ENCODE assay signal across 9 cellular contexts in genomic region chr5:9361835-9362234, GRCh38.
DNase-seq lines count a peak whose midpoint lies in the region; ATAC-seq and TF ChIP-seq lines count a peak whose summit lies in the region.
"Had no signal": no experiment of that assay in that cellular context is flagged by ENCODE, and none has a peak within 500 bp of the region (broad histone marks: within the 10 kb centered on the region; RNA-seq: fewer than 3 reads in every experiment).

No MANE protein-coding gene starts in this region.

- peak in 3 of 4 experiments; percentile 29 to 56 (median 34) for ATAC-seq in T-cell (replicated peaks in 1 of 4)
- peak; percentile 70 for ATAC-seq in esophagus mucosa

- TF ChIP-seq CTCF in 22Rv1 (IDR thresholded peaks at IDR 0.05) (peak; percentile 85), GM10248 (IDR thresholded peaks at IDR 0.05; ENCODE audit: control extremely low read depth, extremely low read depth, low read depth, missing control alignments) (peak; percentile 72), neural progenitor cell (IDR thresholded peaks at IDR 0.05) (peak; percentile 94)

- no peaks in the 10 kb centered on the region for H4K20me1 ChIP-seq in Karpas-422 (ENCODE audit: insufficient read depth, low read depth, low read length)
- no peaks in the 10 kb centered on the region for H4K20me1 ChIP-seq in neural progenitor cell (ENCODE audit: low read depth)

- H3K79me2 ChIP-seq in Karpas-422 (ENCODE audit: low read length) (no peaks in the 10 kb centered on the region), neural progenitor cell (ENCODE audit: low read depth) (no peaks in the 10 kb centered on the region)

- H3K36me3 Mint-ChIP-seq in T-cell = no peaks in the 10 kb centered on the region
- no peaks in the 10 kb centered on the region for H3K36me3 Mint-ChIP-seq in neural progenitor cell
- H3K36me3 Mint-ChIP-seq: naive B cell had no signal

- peak overlapping the region in 1 of 2 donors; percentile 0 for H3K27ac Mint-ChIP-seq in T-cell
- H3K27ac Mint-ChIP-seq in neural progenitor cell = no peak overlapping the region
- H3K27ac Mint-ChIP-seq: naive B cell had no signal

- no peaks in the 10 kb centered on the region for H3F3A ChIP-seq in neural progenitor cell (ENCODE audit: low read depth)

- peak; percentile 70 for DNase-seq in GM10248 (ENCODE audit: extremely low spot score)
- DNase-seq in HAP-1 (ENCODE audit: low spot score in 2 of 2) = peak; percentile 55 to 78
- DNase-seq in Karpas-422 = peak; percentile 90
- peak in 20 of 34 experiments; percentile 1 to 27 (median 4) for DNase-seq in T-cell
- peak; percentile 86 for DNase-seq in neural progenitor cell (ENCODE audit: low spot score)
- no peak for DNase-seq in NCI-H1436 (lab: John Stamatoyannopoulos, UW)
- DNase-seq: naive B cell had no signal

- no peak overlapping the region for H2AFZ ChIP-seq in Karpas-422 (ENCODE audit: low read length)
- H2AFZ ChIP-seq in neural progenitor cell (replicated peaks) = no peak overlapping the region

- POLR2A ChIA-PET in GM10248 (lab: Yijun Ruan, JAX) (no interaction called here), T-cell (lab: Charles Lee) (interaction anchor here in 1 of 2 donors (0.6 kb wide), 1 partner anchor 1460 kb away, joined by 3 read pairs; no protein-coding TSS in a partner anchor)

- no peak overlapping the region for H3K4me3 Mint-ChIP-seq in T-cell
- H3K4me3 Mint-ChIP-seq in neural progenitor cell = no peak overlapping the region
- H3K4me3 Mint-ChIP-seq: naive B cell had no signal

- in situ Hi-C loops in HAP-1 (cut with MboI; ENCODE audit: low sequenced_read_pairs) = loop anchor here (25.0 kb wide), 1 partner anchor 175 kb away; the partner anchor contains the start of gene SEMA5A

- H3K9me2 ChIP-seq in Karpas-422 (replicated peaks; ENCODE audit: insufficient read depth, low read length) = no peaks in the 10 kb centered on the region

- no peak overlapping the region for H3K27ac ChIP-seq in 22Rv1
- H3K27ac ChIP-seq in Karpas-422 (ENCODE audit: low read length) = no peak overlapping the region
- no peak overlapping the region for H3K27ac ChIP-seq in neural progenitor cell

- no peak overlapping the region for H3K4me3 ChIP-seq in HAP-1
- H3K4me3 ChIP-seq in Karpas-422 (ENCODE audit: low read length) = no peak overlapping the region
- no peak overlapping the region for H3K4me3 ChIP-seq in neural progenitor cell

- H3K4me1 Mint-ChIP-seq in T-cell = peaks cover 5 to 19% (median 15%) of the 10 kb centered on the region in 3 donors
- H3K4me1 Mint-ChIP-seq in neural progenitor cell = peaks cover 36% of the 10 kb centered on the region
- H3K4me1 Mint-ChIP-seq: naive B cell had no signal

- no peaks in the 10 kb centered on the region for H3K27me3 Mint-ChIP-seq in T-cell
- H3K27me3 Mint-ChIP-seq in neural progenitor cell (ENCODE audit: insufficient read depth, low read depth) = peaks cover 2% of the 10 kb centered on the region
- H3K27me3 Mint-ChIP-seq: naive B cell had no signal

- no peaks in the 10 kb centered on the region for H3K9me3 ChIP-seq in HAP-1
- no peaks in the 10 kb centered on the region for H3K9me3 ChIP-seq in Karpas-422 (ENCODE audit: low read length)
- no peaks in the 10 kb centered on the region for H3K9me3 ChIP-seq in neural progenitor cell (ENCODE audit: low read depth)

- H3K4me2 ChIP-seq in Karpas-422 (ENCODE audit: low read depth, low read length, poor library complexity, severe bottlenecking) (no peak overlapping the region), neural progenitor cell (no peak overlapping the region)

- CTCF ChIA-PET in GM10248 (lab: Yijun Ruan, JAX) (interaction anchor here (0.6 to 5.3 kb wide), 21 partner anchors 12 to 186 kb away, joined by 3 to 45 read pairs (median 4); partner anchors contain the start of gene SEMA5A), T-cell (lab: Charles Lee) (no interaction called here)

- H3K27me3 ChIP-seq in HAP-1 (ENCODE audit: low read depth) (no peaks in the 10 kb centered on the region), Karpas-422 (ENCODE audit: low read length) (no peaks in the 10 kb centered on the region), neural progenitor cell (no peaks in the 10 kb centered on the region)

- H3K4me1 ChIP-seq in HAP-1 (peaks cover 4% of the 10 kb centered on the region), Karpas-422 (ENCODE audit: low read length) (no peaks in the 10 kb centered on the region), neural progenitor cell (peaks cover 8% of the 10 kb centered on the region)

- H3K36me3 ChIP-seq in HAP-1 (replicated peaks) (no peaks in the 10 kb centered on the region), Karpas-422 (ENCODE audit: insufficient read depth, low read length) (no peaks in the 10 kb centered on the region), neural progenitor cell (no peaks in the 10 kb centered on the region)

- no peak overlapping the region for H3K9ac ChIP-seq in Karpas-422 (ENCODE audit: low read length)
- H3K9ac ChIP-seq in neural progenitor cell = no peak overlapping the region

- H3K9me3 Mint-ChIP-seq in T-cell (peaks cover 0 to 5% (median 0%) of the 10 kb centered on the region in 3 donors), neural progenitor cell (no peaks in the 10 kb centered on the region)
